28 cellular contexts compared by ENCODE assay signal in genomic region chr9:111195779-111196178, GRCh38.
"Had no signal": no experiment of that assay in that cellular context is flagged by ENCODE, and none has a peak within 500 bp of the region (broad histone marks: within the 10 kb centered on the region; RNA-seq: fewer than 3 reads in every experiment).

No MANE protein-coding gene starts in this region.

- H3K27ac ChIP-seq: brain microvascular endothelial cell, SK-N-MC, VCaP had no signal

- H3K36me3 ChIP-seq: brain microvascular endothelial cell had no signal

- ATAC-seq: activated CD4-positive, alpha-beta T cell treated with anti-CD3 and anti-CD28 coated beads for 36 hours; activated T-helper 17 cell treated with anti-CD3 and anti-CD28 coated beads, Interleukin-2, amount 50 U/mL, for 72 hours; Panc1; Right ventricle myocardium inferior; T-cell had no signal

- H3K4me3 ChIP-seq: SK-N-MC had no signal

- DNase-seq: activated CD4-positive, alpha-beta memory T cell treated with anti-CD3 and anti-CD28 coated beads, Interleukin-2, amount 10 ng/mL, durations not matched to agents 7 days and 5 days; activated CD4-positive, alpha-beta T cell treated with anti-CD3 and anti-CD28 coated beads for 36 hours; activated CD4-positive, alpha-beta T cell treated with anti-CD3 and anti-CD28 coated beads, Interleukin-2, amount 50 U/mL, for 1 hour; activated gamma-delta T cell; activated naive CD4-positive, alpha-beta T cell treated with anti-CD3 and anti-CD28 coated beads for 36 hours; activated T-cell treated with anti-CD3 and anti-CD28 coated beads for 4 hours; activated T-cell treated with anti-CD3 and anti-CD28 coated beads, Interleukin-2, amount 50 U/mL, for 48 hours; brain microvascular endothelial cell; MM.1S; NCI-H1105; NCI-H1436; NCI-H1694 treated with DMSO at 0.1 percent for 48 hours; NCI-H2029 treated with DMSO at 0.1 percent for 48 hours; NCI-H345; NCI-H510A; NCI-H526 treated with DMSO at 0.1 percent for 48 hours; NCI-H82; NK-92 treated with Interleukin-12 subunit alpha and Interleukin-12 subunit beta, amount 100 ng/mL, for 24 hours; OCI-M1; RPMI8226; T-cell; T-helper 2 cell; T1000 had no signal

- H3K27me3 ChIP-seq: brain microvascular endothelial cell had no signal
